8 cellular contexts compared by ENCODE assay signal in genomic region chr12:98698603-98699463, GRCh38. TPM values are rescaled to one million over a fixed set of nuclear protein-coding genes. Genes with fewer than 3 reads are reported as not detected.
DNase-seq lines count a peak whose midpoint lies in the region; ATAC-seq and TF ChIP-seq lines count a peak whose summit lies in the region.

No MANE protein-coding gene starts in this region.

- H3K36me3 ChIP-seq in A673 (ENCODE audit: insufficient read depth, low read length, poor library complexity, severe bottlenecking) (no peaks in the 10 kb centered on the region), mammary epithelial cell (ENCODE audit: insufficient read depth, low read length) (peaks cover 19% of the 10 kb centered on the region)

- peak; percentile 90 for ATAC-seq in HG02610 (IDR thresholded peaks at IDR 0.05; ENCODE audit: unreplicated experiment)
- ATAC-seq in T-helper 17 cell, result peak; percentile 86

- H3K27me3 ChIP-seq in A673 (replicated peaks; ENCODE audit: insufficient read depth, low read depth, low read length, poor library complexity) (no peaks in the 10 kb centered on the region), mammary epithelial cell (ENCODE audit: insufficient read depth, low read length) (no peaks in the 10 kb centered on the region)

- TF ChIP-seq CTCF in A673 (conservative IDR thresholded peaks at IDR 0.05; ENCODE audit: low read depth, low read length), result peak; percentile 75
- peak; percentile 44; the same call in 1 of the 2 replicates for TF ChIP-seq CTCF in GM12875 (IDR thresholded peaks at IDR 0.05; ENCODE audit: borderline replicate concordance, insufficient read depth, low read depth, low read length)
- TF ChIP-seq CTCF in NB4 (IDR thresholded peaks at IDR 0.05; ENCODE audit: low read depth, low read length), result peak; percentile 87
- peak; percentile 67 to 79 for TF ChIP-seq CTCF in mammary epithelial cell (conservative IDR thresholded peaks at IDR 0.05 in 1 of 2, IDR thresholded peaks at IDR 0.05 in 1 of 2; ENCODE audit: extremely low read depth in 1 of 2, insufficient read depth in 1 of 2, low read depth in 1 of 2, low read length in 2 of 2)

- no peak overlapping the region for H2AFZ ChIP-seq in mammary epithelial cell (ENCODE audit: low read depth, low read length)

- CTCF ChIA-PET in A673 (lab: Charles Lee), result interaction anchor here (0.6 to 1.1 kb wide), 3 partner anchors 10 to 300 kb away, joined by 3 to 7 read pairs (median 6); no protein-coding TSS in a partner anchor
- CTCF ChIA-PET in mammary epithelial cell (lab: Charles Lee; ENCODE audit: low non-redundant PET), result no interaction called here

- no peak overlapping the region for H3K9ac ChIP-seq in mammary epithelial cell (ENCODE audit: insufficient read depth, low read length)

- H3K27ac Mint-ChIP-seq in T-helper 17 cell, result no peak overlapping the region

- in situ Hi-C loops in mammary epithelial cell (cut with MboI; ENCODE audit: low sequenced_read_pairs in 2 of 2), result no loop called here

- no peak overlapping the region for H3K4me3 Mint-ChIP-seq in T-helper 17 cell

- H3K4me2 ChIP-seq in mammary epithelial cell (ENCODE audit: insufficient read depth, low read depth, low read length), result no peak overlapping the region

- H4K20me1 ChIP-seq in mammary epithelial cell (ENCODE audit: insufficient read depth, low read length), result no peaks in the 10 kb centered on the region

- dilution Hi-C loops in mammary epithelial cell (cut with HindIII; ENCODE audit: low sequenced_read_pairs), result no loop called here

- intact Hi-C loops in A673 (cut with micrococcal nuclease; ENCODE audit: unreplicated experiment) (loop anchor here (1.0 kb wide), 2 partner anchors 240 to 299 kb away; no protein-coding TSS in a partner anchor), mammary epithelial cell (cut with micrococcal nuclease) (loop anchor here (1.0 kb wide), 2 partner anchors 240 to 299 kb away; no protein-coding TSS in a partner anchor)

- no peak for TF ChIP-seq POLR2A in NB4 (IDR thresholded peaks at IDR 0.05; ENCODE audit: extremely low read depth, insufficient read length)

- H3K4me1 ChIP-seq in A673 (ENCODE audit: insufficient read depth, low read length, poor library complexity, severe bottlenecking) (peaks cover 4% of the 10 kb centered on the region), mammary epithelial cell (ENCODE audit: insufficient read depth, low read length) (no peaks in the 10 kb centered on the region)

- H3K27me3 Mint-ChIP-seq in T-helper 17 cell, result no peaks in the 10 kb centered on the region

- POLR2A ChIA-PET in A673 (lab: Charles Lee; ENCODE audit: low non-redundant PET), result no interaction called here

- H3K9me3 ChIP-seq in A673 (ENCODE audit: low read depth, low read length, poor library complexity, severe bottlenecking) (no peaks in the 10 kb centered on the region), T-helper 17 cell (ENCODE audit: control insufficient read depth, low read length, poor library complexity, severe bottlenecking) (no peaks in the 10 kb centered on the region), mammary epithelial cell (replicated peaks; ENCODE audit: insufficient read depth, low read length) (no peaks in the 10 kb centered on the region)

- H3K79me2 ChIP-seq in mammary epithelial cell (ENCODE audit: insufficient read depth, low read length), result no peaks in the 10 kb centered on the region

- BruUV-seq in A673 (replicated peaks; lab: Mats Ljungman, UMichigan) (no TSS peak), mammary epithelial cell (replicated peaks; lab: Mats Ljungman, UMichigan) (no TSS peak)

- H3K4me1 Mint-ChIP-seq in T-helper 17 cell, result peaks cover 12% of the 10 kb centered on the region

- H3K36me3 Mint-ChIP-seq in T-helper 17 cell (ENCODE audit: low read depth), result peaks cover 10% of the 10 kb centered on the region

- WGBS in mammary epithelial cell (ENCODE audit: low coverage, missing lambda C conversion rate), result 37% methylated on average over 6 of the region's 6 CpGs

- H3K4me3 ChIP-seq in A673 (ENCODE audit: low read depth, low read length, poor library complexity, severe bottlenecking) (no peak overlapping the region), GM12875 (ENCODE audit: low read depth, low read length) (no peak overlapping the region), NB4 (ENCODE audit: low read depth, low read length) (no peak overlapping the region), mammary epithelial cell (replicated peaks in 1 of 3; ENCODE audit: insufficient read depth in 1 of 3, low read depth in 2 of 3, low read length in 3 of 3) (no peak overlapping the region)

- H3K27ac ChIP-seq in A673 (ENCODE audit: low read depth, low read length, poor library complexity, severe bottlenecking) (no peak overlapping the region), mammary epithelial cell (ENCODE audit: insufficient read depth, low read depth, low read length) (no peak overlapping the region)

- DNase-seq in A673 (ENCODE audit: low spot score), result peak; percentile 66
- DNase-seq in NB4 (ENCODE audit: low read depth), result peak; percentile 80
- DNase-seq in T-helper 17 cell, result peak in 1 of 3 donors; percentile 11
- DNase-seq in mammary epithelial cell, result peak; percentile 44
- peak; percentile 71 for DNase-seq in kidney tubule cell (ENCODE audit: low spot score)
- DNase-seq in stimulated activated CD8-positive, alpha-beta memory T cell treated with anti-CD3 and anti-CD28 coated beads, Interleukin-4, amount 100 ng/mL, for 48 hours, result peak; percentile 66

RNA-seq across cellular contexts. Expression of gene APAF1, which starts 53.7 kb away (rescaled TPM):
- total RNA-seq in A673 (2021), result 24.2 and 28.4 TPM in 2 replicates
- 10 to 100 TPM; 20.7 to 23.9 TPM for total RNA-seq in T-helper 17 cell
- 10 to 100 TPM; 17.0 to 18.0 TPM for total RNA-seq in mammary epithelial cell
- polyA plus RNA-seq in mammary epithelial cell, result 6.4 TPM
- 15.2 TPM for polyA minus RNA-seq in mammary epithelial cell

RNA-seq across cellular contexts. Expression of gene IKBIP, which starts 54.2 kb away (rescaled TPM):
- total RNA-seq in A673 (2021) (23.2 and 24.3 TPM in 2 replicates), T-helper 17 cell (1 to 10 TPM; 2.3 to 3.1 TPM), mammary epithelial cell (10 to 100 TPM; 46.2 TPM)
- 31.5 TPM for polyA plus RNA-seq in mammary epithelial cell
- 6.3 TPM for polyA minus RNA-seq in mammary epithelial cell
